ENCODE assay signal across 1 cellular context in the genomic region with DNA sequence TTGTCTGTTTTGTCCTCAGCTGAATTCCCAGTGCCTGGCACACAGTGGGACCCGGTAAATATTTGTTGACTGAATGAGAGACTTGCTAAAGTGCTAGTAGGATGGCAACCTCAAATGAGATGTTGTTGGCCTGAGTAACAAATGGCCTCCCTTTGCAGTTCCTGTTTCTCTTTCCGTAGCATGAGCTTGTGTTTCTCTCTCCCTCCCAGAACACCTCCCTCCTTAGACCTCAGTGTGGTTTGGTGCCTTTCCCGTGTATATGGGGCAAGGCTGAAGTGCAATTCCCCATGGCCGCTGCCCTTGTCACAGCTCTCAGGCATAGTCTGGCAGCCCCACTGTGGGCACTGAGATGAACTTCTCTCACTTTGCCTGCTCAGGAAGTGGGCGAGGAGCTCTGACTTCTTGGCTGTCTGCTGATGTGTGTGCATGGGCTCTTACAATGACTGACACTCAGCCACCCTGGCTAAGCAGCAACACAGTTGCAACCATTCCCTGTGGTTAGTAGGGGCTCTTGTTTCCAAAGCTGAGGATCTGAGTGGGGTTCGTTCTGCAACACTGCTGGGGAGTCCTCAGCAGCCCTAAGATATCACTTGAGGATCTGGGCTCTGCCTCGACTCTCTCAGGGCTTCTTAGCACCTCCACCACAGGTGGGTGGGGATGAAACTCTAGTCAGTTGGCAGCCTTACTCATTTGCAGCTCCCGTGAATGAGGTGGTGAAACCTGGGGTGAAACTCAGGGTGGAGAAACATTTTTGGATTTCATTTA.
TF ChIP-seq lines count a peak whose summit lies in the region.

No MANE protein-coding gene starts in this region.

TF ChIP-seq in WTC11, 78 proteins besides CTCF, POLR2A, EP300 and RAD21 (continued from another document):
- TF ChIP-seq, protein P1, sequence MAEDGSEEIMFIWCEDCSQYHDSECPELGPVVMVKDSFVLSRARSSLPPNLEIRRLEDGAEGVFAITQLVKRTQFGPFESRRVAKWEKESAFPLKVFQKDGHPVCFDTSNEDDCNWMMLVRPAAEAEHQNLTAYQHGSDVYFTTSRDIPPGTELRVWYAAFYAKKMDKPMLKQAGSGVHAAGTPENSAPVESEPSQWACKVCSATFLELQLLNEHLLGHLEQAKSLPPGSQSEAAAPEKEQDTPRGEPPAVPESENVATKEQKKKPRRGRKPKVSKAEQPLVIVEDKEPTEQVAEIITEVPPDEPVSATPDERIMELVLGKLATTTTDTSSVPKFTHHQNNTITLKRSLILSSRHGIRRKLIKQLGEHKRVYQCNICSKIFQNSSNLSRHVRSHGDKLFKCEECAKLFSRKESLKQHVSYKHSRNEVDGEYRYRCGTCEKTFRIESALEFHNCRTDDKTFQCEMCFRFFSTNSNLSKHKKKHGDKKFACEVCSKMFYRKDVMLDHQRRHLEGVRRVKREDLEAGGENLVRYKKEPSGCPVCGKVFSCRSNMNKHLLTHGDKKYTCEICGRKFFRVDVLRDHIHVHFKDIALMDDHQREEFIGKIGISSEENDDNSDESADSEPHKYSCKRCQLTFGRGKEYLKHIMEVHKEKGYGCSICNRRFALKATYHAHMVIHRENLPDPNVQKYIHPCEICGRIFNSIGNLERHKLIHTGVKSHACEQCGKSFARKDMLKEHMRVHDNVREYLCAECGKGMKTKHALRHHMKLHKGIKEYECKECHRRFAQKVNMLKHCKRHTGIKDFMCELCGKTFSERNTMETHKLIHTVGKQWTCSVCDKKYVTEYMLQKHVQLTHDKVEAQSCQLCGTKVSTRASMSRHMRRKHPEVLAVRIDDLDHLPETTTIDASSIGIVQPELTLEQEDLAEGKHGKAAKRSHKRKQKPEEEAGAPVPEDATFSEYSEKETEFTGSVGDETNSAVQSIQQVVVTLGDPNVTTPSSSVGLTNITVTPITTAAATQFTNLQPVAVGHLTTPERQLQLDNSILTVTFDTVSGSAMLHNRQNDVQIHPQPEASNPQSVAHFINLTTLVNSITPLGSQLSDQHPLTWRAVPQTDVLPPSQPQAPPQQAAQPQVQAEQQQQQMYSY (CRISPR knock-in tag; IDR thresholded peaks at IDR 0.05) = no peak
- no peak for TF ChIP-seq NFE2L1 (CRISPR knock-in tag; IDR thresholded peaks at IDR 0.05)
TF ChIP-seq in WTC11: peak in this region for 0.
